In the genomic region with DNA sequence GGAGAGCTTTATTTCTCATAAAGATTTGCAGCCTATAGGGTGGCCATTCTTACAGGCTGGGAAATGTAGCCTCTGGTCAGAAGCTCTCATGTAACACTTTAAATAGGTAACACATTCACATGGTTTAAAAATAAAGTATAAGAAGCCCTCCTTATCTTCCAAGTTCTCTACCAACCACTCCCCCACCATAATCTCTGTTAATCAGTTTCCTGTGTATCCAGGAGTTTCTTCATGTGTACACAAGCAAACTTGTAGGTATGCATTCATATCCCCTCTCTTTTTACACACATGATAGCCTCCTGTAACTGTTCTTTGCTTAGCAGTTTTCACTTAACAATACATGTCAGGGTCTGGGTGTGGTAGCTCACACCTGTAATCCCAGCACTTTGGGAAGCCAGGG, we compare ENCODE assay signal across 19 cellular contexts. TPM values are rescaled to one million over a fixed set of nuclear protein-coding genes. Genes with fewer than 3 reads are reported as not detected.
DNase-seq lines count a peak whose midpoint lies in the region; FAIRE-seq and TF ChIP-seq lines count a peak whose summit lies in the region.
"Had no signal": no experiment of that assay in that cellular context is flagged by ENCODE, and none has a peak within 500 bp of the region (broad histone marks: within the 10 kb centered on the region; RNA-seq: fewer than 3 reads in every experiment).

No MANE protein-coding gene starts in this region.

- intact Hi-C loops in endothelial cell of umbilical vein (cut with micrococcal nuclease) = no loop called here

- DNase-seq in NCI-H82 treated with DMSO at 0.1 percent for 48 hours (lab: John Stamatoyannopoulos, UW; ENCODE audit: unreplicated experiment) (peak; percentile 76), endothelial cell of umbilical vein (ENCODE audit: low read depth, low spot score) (no peak), neural crest cell (ENCODE audit: low read depth, low spot score) (no peak), NCI-H2081 (lab: John Stamatoyannopoulos, UW) (no peak), RPMI8226 (no peak), RKO (ENCODE audit: low spot score) (no peak)
- DNase-seq: 8988T; CD4-positive, alpha-beta memory T cell; DMS153; DMS79; GDM1; GOT3; H7 had no signal

- POLR2A ChIA-PET in HEK293 (lab: Yijun Ruan, JAX) (no interaction called here), endothelial cell of umbilical vein (lab: Charles Lee) (interaction anchor here (1.4 kb wide), 1 partner anchor 86 kb away, joined by 3 read pairs; the partner anchor contains the start of gene PAFAH2)

- H2AFZ ChIP-seq in endothelial cell of umbilical vein (ENCODE audit: low read depth, low read length) = no peak overlapping the region

- H3K9me3 ChIP-seq in HEK293 (ENCODE audit: control insufficient read depth, insufficient read depth, low read depth, low read length) (no peaks in the 10 kb centered on the region), endothelial cell of umbilical vein (replicated peaks; ENCODE audit: control insufficient read depth, insufficient read depth, low read length) (no peaks in the 10 kb centered on the region)
- H3K9me3 ChIP-seq: BLaER1 had no signal

- no peak for TF ChIP-seq POLR2A in endothelial cell of umbilical vein (IDR thresholded peaks at IDR 0.05; ENCODE audit: low read depth, low read length)

- dilution Hi-C loops in endothelial cell of umbilical vein (cut with MboI; ENCODE audit: extremely low pct_ligation_motif_present, low sequenced_read_pairs) = no loop called here

- H3K9me3 Mint-ChIP-seq in neural crest cell = peaks cover 5% of the 10 kb centered on the region
- H3K9me3 Mint-ChIP-seq: CD4-positive, alpha-beta memory T cell had no signal

- peaks cover 3 to 4% of the 10 kb centered on the region in 2 experiments for H3K27me3 ChIP-seq in endothelial cell of umbilical vein (ENCODE audit: control insufficient read depth in 2 of 2, insufficient read depth in 2 of 2, low read length in 2 of 2)
- H3K27me3 ChIP-seq: BLaER1 had no signal

- peaks cover 3% of the 10 kb centered on the region for H3K27me3 Mint-ChIP-seq in neural crest cell (ENCODE audit: low read depth)
- H3K27me3 Mint-ChIP-seq: CD4-positive, alpha-beta memory T cell had no signal

- H4K20me1 ChIP-seq in endothelial cell of umbilical vein (replicated peaks; ENCODE audit: control insufficient read depth, extremely low read depth, insufficient read depth, low read length) = no peaks in the 10 kb centered on the region
- H4K20me1 ChIP-seq: BLaER1 had no signal

- H3K27ac ChIP-seq in HEK293 (ENCODE audit: extremely low read depth, low read depth, low read length) (no peak overlapping the region), endothelial cell of umbilical vein (ENCODE audit: insufficient read depth, low read depth, low read length) (no peak overlapping the region)
- H3K27ac ChIP-seq: BLaER1 had no signal

- H3K9me1 ChIP-seq in endothelial cell of umbilical vein (replicated peaks; ENCODE audit: control insufficient read depth, extremely low read depth, insufficient read depth, low read length) = no peaks in the 10 kb centered on the region

- no peak overlapping the region for H3K9ac ChIP-seq in endothelial cell of umbilical vein (replicated peaks; ENCODE audit: extremely low read depth, insufficient read depth, low read length)
- H3K9ac ChIP-seq: BLaER1 had no signal

- H3K4me2 ChIP-seq in endothelial cell of umbilical vein (ENCODE audit: insufficient read depth, low read length) = no peak overlapping the region
- H3K4me2 ChIP-seq: BLaER1 had no signal

- H3K4me3 Mint-ChIP-seq in neural crest cell = peak overlapping the region; percentile 16
- H3K4me3 Mint-ChIP-seq: CD14-positive monocyte had no signal

- H3K79me2 ChIP-seq in endothelial cell of umbilical vein (ENCODE audit: control insufficient read depth, insufficient read depth, low read length) = no peaks in the 10 kb centered on the region

- no peak overlapping the region for H3K27ac Mint-ChIP-seq in neural crest cell (ENCODE audit: unreplicated experiment)
- H3K27ac Mint-ChIP-seq: CD14-positive monocyte had no signal

- H3K4me1 Mint-ChIP-seq in neural crest cell = peaks cover 35% of the 10 kb centered on the region

- BruUV-seq in endothelial cell of umbilical vein (replicated peaks; lab: Mats Ljungman, UMichigan) = no TSS peak

- no peaks in the 10 kb centered on the region; the same call in 1 of the 2 replicates for H3K4me1 ChIP-seq in HEK293 (ENCODE audit: control insufficient read depth, insufficient read depth, low read length)
- peaks cover 4% of the 10 kb centered on the region for H3K4me1 ChIP-seq in endothelial cell of umbilical vein (ENCODE audit: control insufficient read depth, extremely low read depth, insufficient read depth, low read length)

- H3K36me3 ChIP-seq in HEK293 (ENCODE audit: control insufficient read depth in 2 of 2, insufficient read depth in 1 of 2, low read length in 2 of 2) (no peaks in the 10 kb centered on the region), endothelial cell of umbilical vein (ENCODE audit: control insufficient read depth in 2 of 2, extremely low read depth in 1 of 2, insufficient read depth in 2 of 2, low read length in 2 of 2) (no peaks in the 10 kb centered on the region)
- H3K36me3 ChIP-seq: BLaER1 had no signal

- FAIRE-seq in endothelial cell of umbilical vein (lab: Jason Lieb, UNC) = peak; percentile 59
- FAIRE-seq: GM12892, GM18507, HepG2 had no signal

- no peaks in the 10 kb centered on the region for H3K36me3 Mint-ChIP-seq in neural crest cell (ENCODE audit: low read depth)
- H3K36me3 Mint-ChIP-seq: CD14-positive monocyte had no signal

- TF ChIP-seq CTCF in HEK293 (tag by site-specific recombination; IDR thresholded peaks at IDR 0.05) (no peak), endothelial cell of umbilical vein (IDR thresholded peaks at IDR 0.05; ENCODE audit: extremely low read depth in 1 of 2, insufficient read depth in 1 of 2, low read depth in 1 of 2, low read length in 2 of 2) (no peak), neural crest cell (conservative IDR thresholded peaks at IDR 0.05) (no peak)

- H3K4me3 ChIP-seq in HEK293 (ENCODE audit: low read depth, low read length) (no peak overlapping the region), endothelial cell of umbilical vein (replicated peaks in 1 of 3; ENCODE audit: insufficient read depth in 1 of 3, low read depth in 1 of 3, low read length in 3 of 3) (no peak overlapping the region)
- H3K4me3 ChIP-seq: BLaER1 had no signal

- CTCF ChIA-PET in HEK293 (lab: Yijun Ruan, JAX) (interaction anchor here (0.6 to 0.8 kb wide), 3 partner anchors 15 to 711 kb away, joined by 3 to 5 read pairs (median 3); no protein-coding TSS in a partner anchor), endothelial cell of umbilical vein (lab: Charles Lee) (interaction anchor here (1.5 to 1.9 kb wide), 2 partner anchors 15 to 16 kb away, joined by 4 to 6 read pairs; no protein-coding TSS in a partner anchor)

TF ChIP-seq in endothelial cell of umbilical vein, 7 proteins besides CTCF, POLR2A, EP300 and RAD21:
- TF ChIP-seq GATA2 (IDR thresholded peaks at IDR 0.05; ENCODE audit: insufficient read depth, insufficient read length, low read depth, low read length) (no peak), FOS (IDR thresholded peaks at IDR 0.05; ENCODE audit: borderline replicate concordance, insufficient read depth, low read length) (no peak), EZH2 (IDR thresholded peaks at IDR 0.05; ENCODE audit: borderline replicate concordance, low read depth, low read length, severe bottlenecking) (no peak), MYC (IDR thresholded peaks at IDR 0.05; ENCODE audit: low read depth, low read length) (no peak), POLR2AphosphoS5 (IDR thresholded peaks at IDR 0.05; ENCODE audit: insufficient read depth, low read depth, low read length) (no peak), JUN (IDR thresholded peaks at IDR 0.05; ENCODE audit: borderline replicate concordance, insufficient read depth, insufficient read length, low read depth) (no peak)
- TF ChIP-seq, protein P1, sequence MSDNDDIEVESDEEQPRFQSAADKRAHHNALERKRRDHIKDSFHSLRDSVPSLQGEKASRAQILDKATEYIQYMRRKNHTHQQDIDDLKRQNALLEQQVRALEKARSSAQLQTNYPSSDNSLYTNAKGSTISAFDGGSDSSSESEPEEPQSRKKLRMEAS (IDR thresholded peaks at IDR 0.05; ENCODE audit: insufficient read depth, insufficient read length) = no peak
TF ChIP-seq in endothelial cell of umbilical vein: peak in this region for 0.

RNA-seq across cellular contexts. Expression of gene STMN1, which starts 4.9 kb away (rescaled TPM):
- total RNA-seq in endothelial cell of umbilical vein (491 and 503 TPM in 2 replicates), neural crest cell (934 and 986 TPM in 2 replicates)
- polyA plus RNA-seq in endothelial cell of umbilical vein = 63.6 and 102 TPM in 2 replicates
- 195 and 223 TPM in 2 replicates for polyA plus RNA-seq in endothelial cell of umbilical vein (2011; cell fraction: cytosol; rRNA removed)
- 163 and 235 TPM in 2 replicates for polyA plus RNA-seq in endothelial cell of umbilical vein (2011; cell fraction: nucleus; rRNA removed)
- polyA plus RNA-seq in endothelial cell of umbilical vein (2012) = 303 and 405 TPM in 2 replicates
- 34.4 and 40.5 TPM in 2 replicates for polyA minus RNA-seq in endothelial cell of umbilical vein
- polyA minus RNA-seq in endothelial cell of umbilical vein (2011; cell fraction: cytosol; rRNA and poly(A)+ RNA removed) = 31.1 TPM
- 47.4 and 65.3 TPM in 2 replicates for polyA minus RNA-seq in endothelial cell of umbilical vein (2011; cell fraction: nucleus; rRNA and poly(A)+ RNA removed)

RNA-seq across cellular contexts. Expression of gene PAQR7, which starts 35.7 kb away (rescaled TPM):
- 8.4 and 9.1 TPM in 2 replicates for total RNA-seq in endothelial cell of umbilical vein
- 10.8 and 12.1 TPM in 2 replicates for polyA plus RNA-seq in endothelial cell of umbilical vein
- polyA plus RNA-seq in endothelial cell of umbilical vein (2011; cell fraction: cytosol; rRNA removed) = 6.2 and 6.3 TPM in 2 replicates
- polyA plus RNA-seq in endothelial cell of umbilical vein (2011; cell fraction: nucleus; rRNA removed) = 9.5 and 10.9 TPM in 2 replicates
- polyA plus RNA-seq in endothelial cell of umbilical vein (2012) = 7.2 and 9.7 TPM in 2 replicates
- 13.2 and 15.0 TPM in 2 replicates for polyA minus RNA-seq in endothelial cell of umbilical vein
- polyA minus RNA-seq in endothelial cell of umbilical vein (2011; cell fraction: cytosol; rRNA and poly(A)+ RNA removed) = 8.3 TPM
- polyA minus RNA-seq in endothelial cell of umbilical vein (2011; cell fraction: nucleus; rRNA and poly(A)+ RNA removed) = 3.4 and 4.4 TPM in 2 replicates
- 12.7 and 13.3 TPM in 2 replicates for total RNA-seq in neural crest cell

RNA-seq across cellular contexts. Expression of gene AUNIP, which starts 51.9 kb away (rescaled TPM):
- total RNA-seq in endothelial cell of umbilical vein (4.5 and 4.8 TPM in 2 replicates), neural crest cell (13.6 and 15.2 TPM in 2 replicates)
- 1.6 and 1.8 TPM in 2 replicates for polyA plus RNA-seq in endothelial cell of umbilical vein
- polyA plus RNA-seq in endothelial cell of umbilical vein (2011; cell fraction: cytosol; rRNA removed) = 2.9 and 3.2 TPM in 2 replicates
- polyA plus RNA-seq in endothelial cell of umbilical vein (2011; cell fraction: nucleus; rRNA removed) = 1.3 and 1.7 TPM in 2 replicates
- polyA plus RNA-seq in endothelial cell of umbilical vein (2012) = 1.7 and 2.8 TPM in 2 replicates
- polyA minus RNA-seq in endothelial cell of umbilical vein = 1.6 and 3.0 TPM in 2 replicates
- polyA minus RNA-seq in endothelial cell of umbilical vein (2011; cell fraction: cytosol; rRNA and poly(A)+ RNA removed) = 12.4 TPM
- polyA minus RNA-seq in endothelial cell of umbilical vein (2011; cell fraction: nucleus; rRNA and poly(A)+ RNA removed) = 1.9 and 2.6 TPM in 2 replicates
- total RNA-seq: CD4-positive, alpha-beta memory T cell had no signal
- polyA plus RNA-seq: CD4-positive, alpha-beta memory T cell had no signal
